Comparison of ENCODE assay signal across 14 cellular contexts in the genomic region with DNA sequence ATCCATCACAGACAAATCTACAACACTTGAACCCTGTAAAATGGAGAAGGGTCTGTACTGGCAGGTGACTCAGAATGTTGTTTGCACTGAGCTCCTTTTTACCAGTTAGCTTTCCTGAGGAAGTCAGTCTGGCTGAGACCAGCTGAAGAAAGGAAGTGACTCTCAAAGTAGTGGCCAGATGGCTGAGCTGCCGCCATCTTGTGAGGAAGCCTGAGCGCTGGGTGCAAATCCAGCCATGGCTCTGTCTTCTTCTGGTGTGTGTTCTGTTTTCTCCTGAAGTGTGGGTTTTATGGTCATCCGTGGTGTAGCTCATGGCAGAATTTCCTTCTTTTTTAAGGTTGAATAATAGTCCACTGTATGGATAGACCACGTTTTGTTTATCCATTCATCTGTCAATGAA.
DNase-seq lines count a peak whose midpoint lies in the region; ATAC-seq and TF ChIP-seq lines count a peak whose summit lies in the region.
"Had no signal": no experiment of that assay in that cellular context is flagged by ENCODE, and none has a peak within 500 bp of the region (broad histone marks: within the 10 kb centered on the region; RNA-seq: fewer than 3 reads in every experiment).

No MANE protein-coding gene starts in this region.

- no peak for ATAC-seq in HG03039 (IDR thresholded peaks at IDR 0.05; ENCODE audit: unreplicated experiment)
- ATAC-seq: HCT116 had no signal

- no peak for TF ChIP-seq CTCF in 22Rv1 (IDR thresholded peaks at IDR 0.05)
- no peak for TF ChIP-seq CTCF in NB4 (IDR thresholded peaks at IDR 0.05; ENCODE audit: low read depth, low read length)

- no peak overlapping the region for H3K9ac ChIP-seq in mucosa of rectum (ENCODE audit: low read depth in 1 of 2, low read length in 2 of 2)

- peak overlapping the region; percentile 66 for H3K27ac Mint-ChIP-seq in dendritic cell treated with granulocyte-macrophage colony-stimulating factor and Interleukin-4, amounts not matched to agents 40 ng/mL and 50 ng/mL, for 4 days
- H3K27ac Mint-ChIP-seq: CD4-positive, CD25-positive, alpha-beta regulatory T cell had no signal

- DNase-seq in NB4 (ENCODE audit: low read depth): peak; percentile 4
- no peak for DNase-seq in NCI-H2029 (lab: John Stamatoyannopoulos, UW)
- no peak for DNase-seq in hypothalamus (lab: John Stamatoyannopoulos, UW)
- DNase-seq: CD4-positive, CD25-positive, alpha-beta regulatory T cell; DMS79 treated with DMSO at 0.1 percent for 48 hours; NCI-H1105 treated with DMSO at 0.1 percent for 48 hours; NCI-H187; NCI-H2171 had no signal

- TF ChIP-seq POLR2A in NB4 (IDR thresholded peaks at IDR 0.05; ENCODE audit: extremely low read depth, insufficient read length): no peak

- no peak overlapping the region for H3K4me3 Mint-ChIP-seq in dendritic cell treated with granulocyte-macrophage colony-stimulating factor and Interleukin-4, amounts not matched to agents 40 ng/mL and 50 ng/mL, for 4 days
- H3K4me3 Mint-ChIP-seq: CD4-positive, CD25-positive, alpha-beta regulatory T cell had no signal

- intact Hi-C loops in dendritic cell treated with granulocyte-macrophage colony-stimulating factor and Interleukin-4, amounts not matched to agents 40 ng/mL and 50 ng/mL, for 4 days (cut with micrococcal nuclease): loop anchor here (10.0 kb wide), 1 partner anchor 52 kb away; no protein-coding TSS in a partner anchor

- no peaks in the 10 kb centered on the region for H3K36me3 ChIP-seq in mucosa of rectum (ENCODE audit: control insufficient read depth in 2 of 2, insufficient read depth in 2 of 2, low read length in 2 of 2)
- H3K36me3 ChIP-seq: SJSA1 had no signal

- H3K27ac ChIP-seq in 22Rv1: 0 out of 2 replicates have a peak overlapping the region, but pooled peaks have one; percentile 37
- peak overlapping the region; percentile 63 to 73 for H3K27ac ChIP-seq in mucosa of rectum (ENCODE audit: low read depth in 2 of 2, low read length in 2 of 2)
- H3K27ac ChIP-seq: SJSA1 had no signal

- H3K9me3 ChIP-seq in mucosa of rectum (ENCODE audit: control insufficient read depth in 2 of 2, low read length in 2 of 2): no peaks in the 10 kb centered on the region

- H3K27me3 ChIP-seq in mucosa of rectum (ENCODE audit: control insufficient read depth in 2 of 2, insufficient read depth in 2 of 2, low read length in 2 of 2): no peaks in the 10 kb centered on the region
- H3K27me3 ChIP-seq: SJSA1 had no signal

- H3K27me3 Mint-ChIP-seq in dendritic cell treated with granulocyte-macrophage colony-stimulating factor and Interleukin-4, amounts not matched to agents 40 ng/mL and 50 ng/mL, for 4 days: peaks cover 33% of the 10 kb centered on the region

- H3K4me1 ChIP-seq in mucosa of rectum (ENCODE audit: control insufficient read depth in 2 of 2, insufficient read depth in 2 of 2, low read length in 2 of 2): peaks cover 5% of the 10 kb centered on the region in 2 donors
- H3K4me1 ChIP-seq: SJSA1 had no signal

- H3K4me3 ChIP-seq in NB4 (ENCODE audit: low read depth, low read length) (no peak overlapping the region), mucosa of rectum (ENCODE audit: low read length in 2 of 2) (no peak overlapping the region)
- H3K4me3 ChIP-seq: SJSA1 had no signal

- H3K4me1 Mint-ChIP-seq in dendritic cell treated with granulocyte-macrophage colony-stimulating factor and Interleukin-4, amounts not matched to agents 40 ng/mL and 50 ng/mL, for 4 days (ENCODE audit: low read depth): peaks cover 82% of the 10 kb centered on the region

- H3K36me3 Mint-ChIP-seq in dendritic cell treated with granulocyte-macrophage colony-stimulating factor and Interleukin-4, amounts not matched to agents 40 ng/mL and 50 ng/mL, for 4 days (ENCODE audit: low read depth): no peaks in the 10 kb centered on the region
- H3K36me3 Mint-ChIP-seq: CD4-positive, CD25-positive, alpha-beta regulatory T cell had no signal

- H3K9me3 Mint-ChIP-seq in dendritic cell treated with granulocyte-macrophage colony-stimulating factor and Interleukin-4, amounts not matched to agents 40 ng/mL and 50 ng/mL, for 4 days: peaks cover 14% of the 10 kb centered on the region
